In genomic region chr20:25222461-25223178, GRCh38 we compare ENCODE assay signal across 9 cellular contexts. TPM values are rescaled to one million over a fixed set of nuclear protein-coding genes. Genes with fewer than 3 reads are reported as not detected.
DNase-seq lines count a peak whose midpoint lies in the region; ATAC-seq and TF ChIP-seq lines count a peak whose summit lies in the region.
"Had no signal": no experiment of that assay in that cellular context is flagged by ENCODE, and none has a peak within 500 bp of the region (broad histone marks: within the 10 kb centered on the region; RNA-seq: fewer than 3 reads in every experiment).

No MANE protein-coding gene starts in this region.

- H3K4me3 Mint-ChIP-seq in activated naive CD8-positive, alpha-beta T cell treated with anti-CD3 and anti-CD28 coated beads for 36 hours: no peak overlapping the region
- H3K4me3 Mint-ChIP-seq in natural killer cell treated with Interleukin-12 subunit alpha and Interleukin-12 subunit beta and Interleukin-15 and Interleukin-18, amount 100 ng/mL, for 72 hours: no peak overlapping the region

- H3K27ac ChIP-seq in tibial artery: peak overlapping the region; percentile 26 to 30
- H3K27ac ChIP-seq in ascending aorta: peak overlapping the region in 1 of 2 donors; percentile 45

- TF ChIP-seq CTCF in tibial artery (IDR thresholded peaks at IDR 0.05): no peak
- TF ChIP-seq CTCF in ascending aorta (IDR thresholded peaks at IDR 0.05): no peak

- H3K36me3 ChIP-seq in tibial artery: peaks cover 18 to 72% (median 24%) of the 10 kb centered on the region in 3 donors
- peaks cover 20 to 38% of the 10 kb centered on the region in 2 donors for H3K36me3 ChIP-seq in ascending aorta

- H3K9me3 ChIP-seq in tibial artery (no peaks in the 10 kb centered on the region), ascending aorta (no peaks in the 10 kb centered on the region)

- DNase-seq in cardiac septum (ENCODE audit: low spot score) (peak; percentile 53), Right ventricle myocardium inferior (ENCODE audit: missing footprints) (no peak), iPS-NIHi7 (ENCODE audit: extremely low spot score) (peak; percentile 40), tibial artery (peak; percentile 19 to 64), GDM1 (lab: John Stamatoyannopoulos, UW) (no peak), ascending aorta (ENCODE audit: low spot score in 2 of 2) (no peak)
- DNase-seq in activated naive CD8-positive, alpha-beta T cell treated with anti-CD3 and anti-CD28 coated beads for 36 hours: no peak
- DNase-seq in natural killer cell treated with Interleukin-12 subunit alpha and Interleukin-12 subunit beta and Interleukin-15 and Interleukin-18, amount 100 ng/mL, for 72 hours (ENCODE audit: low spot score): no peak
- DNase-seq: NCI-H2171 treated with DMSO at 0.1 percent for 48 hours had no signal

- H3K4me1 Mint-ChIP-seq in activated naive CD8-positive, alpha-beta T cell treated with anti-CD3 and anti-CD28 coated beads for 36 hours: peaks cover 7% of the 10 kb centered on the region
- H3K4me1 Mint-ChIP-seq in natural killer cell treated with Interleukin-12 subunit alpha and Interleukin-12 subunit beta and Interleukin-15 and Interleukin-18, amount 100 ng/mL, for 72 hours (ENCODE audit: low read depth in 2 of 2): no peaks in the 10 kb centered on the region

- peak overlapping the region; percentile 39 for H3K27ac Mint-ChIP-seq in activated naive CD8-positive, alpha-beta T cell treated with anti-CD3 and anti-CD28 coated beads for 36 hours
- no peak overlapping the region for H3K27ac Mint-ChIP-seq in natural killer cell treated with Interleukin-12 subunit alpha and Interleukin-12 subunit beta and Interleukin-15 and Interleukin-18, amount 100 ng/mL, for 72 hours

- H3K27me3 ChIP-seq in tibial artery: no peaks in the 10 kb centered on the region
- no peaks in the 10 kb centered on the region for H3K27me3 ChIP-seq in ascending aorta

- no peak overlapping the region for H3K4me3 ChIP-seq in tibial artery
- no peak overlapping the region for H3K4me3 ChIP-seq in ascending aorta

- H3K9me3 Mint-ChIP-seq in activated naive CD8-positive, alpha-beta T cell treated with anti-CD3 and anti-CD28 coated beads for 36 hours: no peaks in the 10 kb centered on the region
- H3K9me3 Mint-ChIP-seq in natural killer cell treated with Interleukin-12 subunit alpha and Interleukin-12 subunit beta and Interleukin-15 and Interleukin-18, amount 100 ng/mL, for 72 hours: no peaks in the 10 kb centered on the region

- intact Hi-C loops in cardiac septum (cut with DNase I): no loop called here
- intact Hi-C loops in Right ventricle myocardium inferior (cut with DNase I): no loop called here
- intact Hi-C loops in tibial artery (cut with DNase I; ENCODE audit: low total_unique reads): no loop called here
- intact Hi-C loops in ascending aorta (cut with DNase I): no loop called here

- no peaks in the 10 kb centered on the region for H3K27me3 Mint-ChIP-seq in activated naive CD8-positive, alpha-beta T cell treated with anti-CD3 and anti-CD28 coated beads for 36 hours
- no peaks in the 10 kb centered on the region for H3K27me3 Mint-ChIP-seq in natural killer cell treated with Interleukin-12 subunit alpha and Interleukin-12 subunit beta and Interleukin-15 and Interleukin-18, amount 100 ng/mL, for 72 hours

- peaks cover 4% of the 10 kb centered on the region for H3K36me3 Mint-ChIP-seq in activated naive CD8-positive, alpha-beta T cell treated with anti-CD3 and anti-CD28 coated beads for 36 hours
- no peaks in the 10 kb centered on the region for H3K36me3 Mint-ChIP-seq in natural killer cell treated with Interleukin-12 subunit alpha and Interleukin-12 subunit beta and Interleukin-15 and Interleukin-18, amount 100 ng/mL, for 72 hours

- peaks cover 0 to 26% (median 19%) of the 10 kb centered on the region in 4 donors for H3K4me1 ChIP-seq in tibial artery
- H3K4me1 ChIP-seq in ascending aorta: peaks cover 10 to 13% of the 10 kb centered on the region in 2 donors

- ATAC-seq in Right ventricle myocardium inferior: no peak
- ATAC-seq in natural killer cell treated with Interleukin-12 subunit alpha and Interleukin-12 subunit beta and Interleukin-15 and Interleukin-18, amount 100 ng/mL, for 72 hours: no peak

RNA-seq across cellular contexts. Expression of gene PYGB, which starts 25.3 kb away (rescaled TPM):
- total RNA-seq in cardiac septum: 386 TPM
- 174 TPM for total RNA-seq in Right ventricle myocardium inferior
- 10 to 100 TPM; 30.3 to 31.0 TPM for total RNA-seq in activated naive CD8-positive, alpha-beta T cell treated with anti-CD3 and anti-CD28 coated beads for 36 hours
- total RNA-seq in ascending aorta: 125 TPM
- 10 to 100 TPM; 35.9 to 40.4 TPM for total RNA-seq in natural killer cell treated with Interleukin-12 subunit alpha and Interleukin-12 subunit beta and Interleukin-15 and Interleukin-18, amount 100 ng/mL, for 72 hours

RNA-seq across cellular contexts. Expression of gene ENTPD6, which starts 27.1 kb away (rescaled TPM):
- total RNA-seq in cardiac septum: 102 TPM
- 132 TPM for total RNA-seq in Right ventricle myocardium inferior
- 10 to 100 TPM; 35.2 to 40.2 TPM for total RNA-seq in activated naive CD8-positive, alpha-beta T cell treated with anti-CD3 and anti-CD28 coated beads for 36 hours
- 66.5 TPM for total RNA-seq in ascending aorta
- 10 to 100 TPM; 24.9 to 58.7 TPM for total RNA-seq in natural killer cell treated with Interleukin-12 subunit alpha and Interleukin-12 subunit beta and Interleukin-15 and Interleukin-18, amount 100 ng/mL, for 72 hours

Comparison
In these comparisons a context has a peak if more than half of its experiments do, and no peak if none do; other contexts are left out.
1. DNase-seq: peak in cardiac septum (single experiment), iPS-NIHi7 (single experiment) and tibial artery (2 of 2); none in Right ventricle myocardium inferior (single experiment), activated naive CD8-positive, alpha-beta T cell treated with anti-CD3 and anti-CD28 coated beads for 36 hours (single experiment), GDM1 (single experiment), ascending aorta (0 of 2) and natural killer cell treated with Interleukin-12 subunit alpha and Interleukin-12 subunit beta and Interleukin-15 and Interleukin-18, amount 100 ng/mL, for 72 hours (single experiment).